ENCODE assay signal across 8 cellular contexts in genomic region chr2:20649586-20650375, GRCh38. TPM values are rescaled to one million over a fixed set of nuclear protein-coding genes. Genes with fewer than 3 reads are reported as not detected.
DNase-seq lines count a peak whose midpoint lies in the region; ATAC-seq and TF ChIP-seq lines count a peak whose summit lies in the region.

No MANE protein-coding gene starts in this region.

- no peak for TF ChIP-seq POLR2A in right lobe of liver (IDR thresholded peaks at IDR 0.05)

- H3K36me3 ChIP-seq in right lobe of liver (peaks cover 0 to 4% (median under 1%) of the 10 kb centered on the region in 4 donors), tibial artery (peaks cover 6 to 24% (median 15%) of the 10 kb centered on the region in 3 donors)

- H3K4me3 ChIP-seq in right lobe of liver (peak overlapping the region; percentile 68 to 86 (median 81)), tibial artery (peak overlapping the region; percentile 92 to 97)

- peaks cover 29% of the 10 kb centered on the region for H3K4me1 Mint-ChIP-seq in activated CD4-positive, alpha-beta T cell treated with anti-CD3 and anti-CD28 coated beads, Interleukin-2, amount 10 ng/mL, durations not matched to agents 24 days and 14 days
- peaks cover 44% of the 10 kb centered on the region for H3K4me1 Mint-ChIP-seq in brain

- no peak for ATAC-seq in right lobe of liver
- no peak for ATAC-seq in GM18867 (IDR thresholded peaks at IDR 0.05; ENCODE audit: unreplicated experiment)
- no peak for ATAC-seq in GM19035 (IDR thresholded peaks at IDR 0.05; ENCODE audit: unreplicated experiment)

- H3K9me3 ChIP-seq in right lobe of liver (no peaks in the 10 kb centered on the region), tibial artery (no peaks in the 10 kb centered on the region)

- intact Hi-C loops in activated CD4-positive, alpha-beta T cell treated with anti-CD3 and anti-CD28 coated beads, Interleukin-2, amount 10 ng/mL, durations not matched to agents 24 days and 14 days (cut with micrococcal nuclease), result loop anchor here (2.0 to 5.0 kb wide), 2 partner anchors 173 to 407 kb away; partner anchors contain the start of gene LDAH
- intact Hi-C loops in right lobe of liver (cut with DNase I) (no loop called here), tibial artery (cut with DNase I; ENCODE audit: low total_unique reads) (loop anchor here (5.0 kb wide), 1 partner anchor 272 kb away; no protein-coding TSS in a partner anchor)

- no peak for TF ChIP-seq CTCF in brain (conservative IDR thresholded peaks at IDR 0.05)
- no peak for TF ChIP-seq CTCF in right lobe of liver (IDR thresholded peaks at IDR 0.05)
- no peak for TF ChIP-seq CTCF in tibial artery (IDR thresholded peaks at IDR 0.05)

- peak overlapping the region; percentile 23 for H3K27ac Mint-ChIP-seq in activated CD4-positive, alpha-beta T cell treated with anti-CD3 and anti-CD28 coated beads, Interleukin-2, amount 10 ng/mL, durations not matched to agents 24 days and 14 days
- peak overlapping the region; percentile 36 to 96 (median 93) for H3K27ac Mint-ChIP-seq in brain

- WGBS in right lobe of liver (ENCODE audit: insufficient coverage, low coverage, low lambda C conversion rate, missing lambda C conversion rate), result 71% methylated on average over 8 of the region's 17 CpGs

- H3K36me3 Mint-ChIP-seq in activated CD4-positive, alpha-beta T cell treated with anti-CD3 and anti-CD28 coated beads, Interleukin-2, amount 10 ng/mL, durations not matched to agents 24 days and 14 days (ENCODE audit: low read depth), result no peaks in the 10 kb centered on the region
- no peaks in the 10 kb centered on the region for H3K36me3 Mint-ChIP-seq in brain

- H3K4me1 ChIP-seq in right lobe of liver (peaks cover 0 to 31% (median 6%) of the 10 kb centered on the region in 4 donors), tibial artery (peaks cover 0 to 50% (median 37%) of the 10 kb centered on the region in 4 donors)

- no peaks in the 10 kb centered on the region for H3K9me3 Mint-ChIP-seq in activated CD4-positive, alpha-beta T cell treated with anti-CD3 and anti-CD28 coated beads, Interleukin-2, amount 10 ng/mL, durations not matched to agents 24 days and 14 days
- H3K9me3 Mint-ChIP-seq in brain, result no peaks in the 10 kb centered on the region

- H3K27me3 ChIP-seq in right lobe of liver (no peaks in the 10 kb centered on the region), tibial artery (no peaks in the 10 kb centered on the region)

- DNase-seq in activated CD4-positive, alpha-beta T cell treated with anti-CD3 and anti-CD28 coated beads, Interleukin-2, amount 10 ng/mL, durations not matched to agents 24 days and 14 days, result no peak
- no peak for DNase-seq in activated CD4-positive, alpha-beta T cell treated with anti-CD3 and anti-CD28 coated beads, Interleukin-2, amount 50 U/mL, for 1 hour
- DNase-seq in right lobe of liver, result peak in 1 of 3 donors; percentile 56
- no peak for DNase-seq in tibial artery
- no peak for DNase-seq in NCI-H1930 (lab: John Stamatoyannopoulos, UW)

- peak overlapping the region in 2 of 3 donors; percentile 86 to 95 for H3K27ac ChIP-seq in right lobe of liver
- peak overlapping the region; percentile 98 for H3K27ac ChIP-seq in tibial artery

- peaks cover 4% of the 10 kb centered on the region for H3K27me3 Mint-ChIP-seq in activated CD4-positive, alpha-beta T cell treated with anti-CD3 and anti-CD28 coated beads, Interleukin-2, amount 10 ng/mL, durations not matched to agents 24 days and 14 days
- peaks cover 13% of the 10 kb centered on the region for H3K27me3 Mint-ChIP-seq in brain

- H3K4me3 Mint-ChIP-seq in activated CD4-positive, alpha-beta T cell treated with anti-CD3 and anti-CD28 coated beads, Interleukin-2, amount 10 ng/mL, durations not matched to agents 24 days and 14 days, result peak overlapping the region; percentile 85
- H3K4me3 Mint-ChIP-seq in brain, result peak overlapping the region; percentile 86 to 96 (median 91)

RNA-seq across cellular contexts. Expression of gene HS1BP3, which starts 1.1 kb away (rescaled TPM):
- total RNA-seq in activated CD4-positive, alpha-beta T cell treated with anti-CD3 and anti-CD28 coated beads, Interleukin-2, amount 10 ng/mL, durations not matched to agents 24 days and 14 days, result 7.1 and 8.9 TPM in 2 replicates
- polyA plus RNA-seq in brain (ENCODE audit: insufficient read depth, low read depth, low replicate concordance), result 46.7 TPM
- 10 to 100 TPM; 17.5 to 34.7 (median 20.2) TPM for total RNA-seq in right lobe of liver

RNA-seq across cellular contexts. Expression of gene GDF7, which starts 17.2 kb away (rescaled TPM):
- total RNA-seq in activated CD4-positive, alpha-beta T cell treated with anti-CD3 and anti-CD28 coated beads, Interleukin-2, amount 10 ng/mL, durations not matched to agents 24 days and 14 days, result 0.26 TPM in 2 replicates
- polyA plus RNA-seq in brain (ENCODE audit: insufficient read depth, low read depth, low replicate concordance), result 0.10 TPM
- total RNA-seq in right lobe of liver, result 1 to 10 TPM in 5 of 6 experiments, under 1 TPM in 1; 0.95 to 5.0 (median 2.9) TPM

Comparison
In these comparisons a context has a peak if more than half of its experiments do, and no peak if none do; other contexts are left out.
1. intact Hi-C loops: an anchor here in activated CD4-positive, alpha-beta T cell treated with anti-CD3 and anti-CD28 coated beads, Interleukin-2, amount 10 ng/mL, durations not matched to agents 24 days and 14 days (2.0 to 5.0 kb wide) and tibial artery (5.0 kb wide); none called in right lobe of liver.